Comparison of ENCODE assay signal across 8 cellular contexts in the genomic region with DNA sequence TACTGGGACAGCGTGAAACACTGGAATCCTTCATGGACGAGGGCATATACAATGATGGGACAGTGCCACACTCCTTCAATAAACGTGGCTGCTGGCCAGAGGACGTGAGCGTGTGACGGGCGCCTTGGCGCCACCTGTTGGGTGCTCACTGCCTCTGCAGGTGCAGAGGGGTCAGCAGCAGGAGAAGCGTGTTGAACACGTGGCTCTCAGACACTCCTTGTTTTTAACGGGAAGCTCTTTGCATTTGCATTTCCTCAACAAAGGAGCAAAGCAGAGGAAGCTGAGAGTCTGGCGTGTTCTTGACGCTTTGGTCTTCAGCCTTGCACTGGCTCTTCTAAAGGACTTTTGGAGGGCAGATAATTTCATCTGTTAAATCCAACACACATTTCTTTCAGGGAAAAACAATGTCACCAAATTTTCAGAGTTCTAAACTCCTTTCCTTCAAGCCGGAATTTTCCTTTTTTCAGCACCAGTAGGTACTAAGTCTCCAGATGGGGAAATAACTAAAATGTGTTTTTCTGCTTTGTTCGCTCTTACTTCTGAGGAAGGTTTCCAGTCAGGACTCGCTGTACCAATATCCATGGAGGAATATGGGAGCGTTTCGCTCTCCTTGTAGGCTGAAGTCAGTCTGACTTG. TPM values are rescaled to one million over a fixed set of nuclear protein-coding genes. Genes with fewer than 3 reads are reported as not detected.
DNase-seq lines count a peak whose midpoint lies in the region; ATAC-seq, FAIRE-seq and TF ChIP-seq lines count a peak whose summit lies in the region.

No MANE protein-coding gene starts in this region.

- peaks cover 10 to 58% (median 32%) of the 10 kb centered on the region in 12 donors for H3K4me1 ChIP-seq in heart left ventricle
- H3K4me1 ChIP-seq in psoas muscle: peaks cover 18% of the 10 kb centered on the region

- H3K27me3 Mint-ChIP-seq in activated naive CD8-positive, alpha-beta T cell treated with anti-CD3 and anti-CD28 coated beads, Interleukin-2, amount 50 U/mL, for 24 hours: no peaks in the 10 kb centered on the region

- H3K4me3 ChIP-seq in GM12865 (ENCODE audit: low read depth, low read length) (no peak overlapping the region), heart left ventricle (no peak overlapping the region), psoas muscle (no peak overlapping the region)

- H3K36me3 ChIP-seq in heart left ventricle: peaks cover 0 to 58% (median 39%) of the 10 kb centered on the region in 9 donors
- peaks cover 2 to 63% of the 10 kb centered on the region in 2 donors for H3K36me3 ChIP-seq in psoas muscle (ENCODE audit: insufficient read depth in 1 of 2, low read depth in 1 of 2)

- no peaks in the 10 kb centered on the region for H3K27me3 ChIP-seq in heart left ventricle
- H3K27me3 ChIP-seq in psoas muscle (ENCODE audit: insufficient read depth in 3 of 3, low read length in 2 of 3): no peaks in the 10 kb centered on the region

- intact Hi-C loops in heart left ventricle (cut with DNase I) (loop anchor here (1.0 to 10.0 kb wide), 13 partner anchors 36 to 556 kb away; partner anchors contain the start of genes PDGFA (in 1 of the 10) and SUN1 (in 1 of the 10)), psoas muscle (cut with DNase I) (loop anchor here (1.0 to 10.0 kb wide), 5 partner anchors 36 to 549 kb away; no protein-coding TSS in a partner anchor)

- ATAC-seq in activated naive CD8-positive, alpha-beta T cell treated with anti-CD3 and anti-CD28 coated beads, Interleukin-2, amount 50 U/mL, for 24 hours: peak; percentile 48
- ATAC-seq in heart left ventricle: peak; percentile 40 to 69 (median 43)
- ATAC-seq in psoas muscle: peak; percentile 43 to 64 (median 52)
- ATAC-seq in GM18870 (IDR thresholded peaks at IDR 0.05; ENCODE audit: unreplicated experiment): no peak

- peaks cover 26% of the 10 kb centered on the region for H3K4me1 Mint-ChIP-seq in activated naive CD8-positive, alpha-beta T cell treated with anti-CD3 and anti-CD28 coated beads, Interleukin-2, amount 50 U/mL, for 24 hours

- FAIRE-seq in urothelium cell line (lab: Jason Lieb, UNC): peak; percentile 65

- H3K4me3 Mint-ChIP-seq in activated naive CD8-positive, alpha-beta T cell treated with anti-CD3 and anti-CD28 coated beads, Interleukin-2, amount 50 U/mL, for 24 hours: peak overlapping the region; percentile 24

- H3K27ac Mint-ChIP-seq in activated naive CD8-positive, alpha-beta T cell treated with anti-CD3 and anti-CD28 coated beads, Interleukin-2, amount 50 U/mL, for 24 hours: peak overlapping the region; percentile 92

- no peaks in the 10 kb centered on the region for H3K9me3 ChIP-seq in heart left ventricle
- no peaks in the 10 kb centered on the region for H3K9me3 ChIP-seq in psoas muscle

- peaks cover 30% of the 10 kb centered on the region for H3K36me3 Mint-ChIP-seq in activated naive CD8-positive, alpha-beta T cell treated with anti-CD3 and anti-CD28 coated beads, Interleukin-2, amount 50 U/mL, for 24 hours (ENCODE audit: low read depth)

- no peak for TF ChIP-seq POLR2A in heart left ventricle (IDR thresholded peaks at IDR 0.05)

- TF ChIP-seq CTCF in GM12865 (IDR thresholded peaks at IDR 0.05; ENCODE audit: insufficient read depth, low read depth, low read length, missing control alignments): peak; percentile 91
- peak; percentile 89 to 98 (median 93) for TF ChIP-seq CTCF in heart left ventricle (IDR thresholded peaks at IDR 0.05)
- peak; percentile 94 for TF ChIP-seq CTCF in psoas muscle (IDR thresholded peaks at IDR 0.05)

- peak; percentile 85 for DNase-seq in GM12865 (ENCODE audit: low read depth)
- DNase-seq in NCI-H1092 treated with DMSO at 0.1 percent for 48 hours (lab: John Stamatoyannopoulos, UW): peak; percentile 78
- peak; percentile 91 for DNase-seq in SW480 (ENCODE audit: low spot score)
- peak; percentile 75 for DNase-seq in activated naive CD8-positive, alpha-beta T cell treated with anti-CD3 and anti-CD28 coated beads, Interleukin-2, amount 50 U/mL, for 24 hours
- DNase-seq in heart left ventricle: peak; percentile 80 to 91 (median 85)
- peak; percentile 76 to 91 for DNase-seq in psoas muscle
- peak; percentile 92 for DNase-seq in urothelium cell line (ENCODE audit: low spot score)

- H3K27ac ChIP-seq in heart left ventricle (peak overlapping the region in 11 of 12 donors; percentile 27 to 79 (median 65)), psoas muscle (peak overlapping the region; percentile 71)

- WGBS in heart left ventricle, 4 donors: 27 to 31% (median 28%) methylated on average over 18 of the region's 18 CpGs
- WGBS in psoas muscle, 3 donors: 30 to 33% (median 31%) methylated on average over 18 of the region's 18 CpGs

- H3K9me3 Mint-ChIP-seq in activated naive CD8-positive, alpha-beta T cell treated with anti-CD3 and anti-CD28 coated beads, Interleukin-2, amount 50 U/mL, for 24 hours: no peaks in the 10 kb centered on the region

RNA-seq across cellular contexts. Expression of gene GET4, which starts 2.9 kb away (rescaled TPM):
- 10 to 100 TPM; 14.6 to 27.3 (median 18.6) TPM for total RNA-seq in heart left ventricle
- polyA plus RNA-seq in heart left ventricle: 10 to 100 TPM; 19.7 to 34.1 TPM
- total RNA-seq in psoas muscle: 10 to 100 TPM; 27.3 to 42.3 (median 29.1) TPM
- 10 to 100 TPM; 36.8 to 51.1 (median 48.3) TPM for polyA plus RNA-seq in psoas muscle

RNA-seq across cellular contexts. Expression of gene SUN1, which starts 41.2 kb away (rescaled TPM):
- total RNA-seq in heart left ventricle: 100 to 1,000 TPM; 117 to 203 (median 157) TPM
- 100 to 1,000 TPM; 111 to 148 TPM for polyA plus RNA-seq in heart left ventricle
- total RNA-seq in psoas muscle: 100 to 1,000 TPM; 125 to 144 (median 137) TPM
- polyA plus RNA-seq in psoas muscle: 100 to 1,000 TPM in 1 of 3 donors, 10 to 100 TPM in 2; 52.5 to 159 (median 64.6) TPM
